ENCODE assay signal across 30 cellular contexts in the genomic region with DNA sequence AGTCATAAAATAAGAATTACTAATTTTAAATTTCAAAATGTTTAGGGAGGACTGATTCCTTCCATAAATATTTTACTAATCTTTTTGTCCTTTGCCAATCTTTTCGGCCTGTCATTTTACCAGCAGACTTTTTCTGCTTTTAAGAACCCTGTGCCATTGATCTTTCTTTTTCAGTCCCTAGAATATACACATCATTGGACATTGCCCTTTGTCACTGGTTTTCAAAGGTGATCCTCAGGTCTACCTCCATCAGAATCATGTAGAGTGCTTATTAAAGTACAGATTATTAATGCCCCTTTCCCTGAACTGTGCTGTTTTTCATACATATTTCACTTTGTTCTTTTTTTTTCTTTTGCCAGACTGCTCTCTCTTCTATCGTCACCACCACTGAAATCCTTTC.
"Had no signal": no experiment of that assay in that cellular context is flagged by ENCODE, and none has a peak within 500 bp of the region (broad histone marks: within the 10 kb centered on the region; RNA-seq: fewer than 3 reads in every experiment).

No MANE protein-coding gene starts in this region.

- H3K4me3 ChIP-seq: ascending aorta, cardiac muscle cell, MG63, Peyer's patch had no signal

- DNase-seq: activated CD4-positive, alpha-beta T cell treated with anti-CD3 and anti-CD28 coated beads for 1 hour; activated CD4-positive, alpha-beta T cell treated with anti-CD3 and anti-CD28 coated beads for 48 hours; activated CD4-positive, CD25-positive, alpha-beta regulatory T cell; activated CD8-positive, alpha-beta T cell treated with anti-CD3 and anti-CD28 coated beads for 36 hours; activated gamma-delta T cell treated with Interleukin-2 at 50 U/mL for 16 hours; activated naive CD4-positive, alpha-beta T cell treated with anti-CD3 and anti-CD28 coated beads, Interleukin-2, amount 10 ng/mL, durations not matched to agents 7 days and 5 days; activated naive CD8-positive, alpha-beta T cell treated with anti-CD3 and anti-CD28 coated beads, Interleukin-2, amount 10 ng/mL, durations not matched to agents 7 days and 5 days; activated T-cell treated with anti-CD3 and anti-CD28 coated beads, Interleukin-2, amount 50 U/mL, for 1 hour; amygdala; Kasumi-1; KG1; MG63; NCI-H1048; NCI-H1105 treated with DMSO at 0.1 percent for 48 hours; NCI-H1436; NCI-H1694; NCI-H1930; NCI-H2081 treated with DMSO at 0.1 percent for 48 hours; NCI-H226; NCI-H446 treated with DMSO at 0.1 percent for 48 hours; NCI-H524; Peyer's patch; Right ventricle myocardium superior; SW 1271; T-helper 1 cell; T1000; WERI-Rb-1 had no signal

- H3K36me3 ChIP-seq: ascending aorta, cardiac muscle cell, Peyer's patch had no signal

- H3K4me3 Mint-ChIP-seq: activated CD8-positive, alpha-beta T cell treated with anti-CD3 and anti-CD28 coated beads for 36 hours; activated naive CD4-positive, alpha-beta T cell treated with anti-CD3 and anti-CD28 coated beads, Interleukin-2, amount 10 ng/mL, durations not matched to agents 7 days and 5 days; activated naive CD8-positive, alpha-beta T cell treated with anti-CD3 and anti-CD28 coated beads, Interleukin-2, amount 10 ng/mL, durations not matched to agents 7 days and 5 days; central memory CD8-positive, alpha-beta T cell had no signal

- H3K9me3 ChIP-seq: ascending aorta, MG63, Peyer's patch had no signal

- H3K27me3 Mint-ChIP-seq: activated CD8-positive, alpha-beta T cell treated with anti-CD3 and anti-CD28 coated beads for 36 hours; activated naive CD4-positive, alpha-beta T cell treated with anti-CD3 and anti-CD28 coated beads, Interleukin-2, amount 10 ng/mL, durations not matched to agents 7 days and 5 days; activated naive CD8-positive, alpha-beta T cell treated with anti-CD3 and anti-CD28 coated beads, Interleukin-2, amount 10 ng/mL, durations not matched to agents 7 days and 5 days; central memory CD8-positive, alpha-beta T cell had no signal

- H3K9me3 Mint-ChIP-seq: activated CD8-positive, alpha-beta T cell treated with anti-CD3 and anti-CD28 coated beads for 36 hours; activated naive CD4-positive, alpha-beta T cell treated with anti-CD3 and anti-CD28 coated beads, Interleukin-2, amount 10 ng/mL, durations not matched to agents 7 days and 5 days; activated naive CD8-positive, alpha-beta T cell treated with anti-CD3 and anti-CD28 coated beads, Interleukin-2, amount 10 ng/mL, durations not matched to agents 7 days and 5 days; central memory CD8-positive, alpha-beta T cell had no signal

- H3K4me1 Mint-ChIP-seq: activated naive CD4-positive, alpha-beta T cell treated with anti-CD3 and anti-CD28 coated beads, Interleukin-2, amount 10 ng/mL, durations not matched to agents 7 days and 5 days had no signal

- H3K27me3 ChIP-seq: ascending aorta, cardiac muscle cell, MG63, Peyer's patch had no signal

- H3K27ac Mint-ChIP-seq: activated CD8-positive, alpha-beta T cell treated with anti-CD3 and anti-CD28 coated beads for 36 hours; activated naive CD4-positive, alpha-beta T cell treated with anti-CD3 and anti-CD28 coated beads, Interleukin-2, amount 10 ng/mL, durations not matched to agents 7 days and 5 days; activated naive CD8-positive, alpha-beta T cell treated with anti-CD3 and anti-CD28 coated beads, Interleukin-2, amount 10 ng/mL, durations not matched to agents 7 days and 5 days had no signal

- H3K27ac ChIP-seq: ascending aorta, cardiac muscle cell, Peyer's patch, WERI-Rb-1 had no signal

- ATAC-seq: activated CD8-positive, alpha-beta T cell treated with anti-CD3 and anti-CD28 coated beads for 36 hours had no signal
